In genomic region chr3:194286747-194287146, GRCh38 we compare ENCODE assay signal across 1 cellular context.
A peak's percentile ranks its signal among the peaks of the same experiment; 100 is the strongest.
TF ChIP-seq lines count a peak whose summit lies in the region.

No MANE protein-coding gene starts in this region.

TF ChIP-seq in WTC11, 78 proteins besides CTCF, POLR2A, EP300 and RAD21 (continued from another document):
- TF ChIP-seq AFF4 (CRISPR knock-in tag; IDR thresholded peaks at IDR 0.05; ENCODE audit: borderline replicate concordance) (no peak), FOXP1 (CRISPR knock-in tag; IDR thresholded peaks at IDR 0.05; ENCODE audit: borderline replicate concordance) (no peak), SP1 (CRISPR knock-in tag; conservative IDR thresholded peaks at IDR 0.05) (no peak; the same call in 1 of the 2 replicates), SMAD3 (CRISPR knock-in tag; IDR thresholded peaks at IDR 0.05; ENCODE audit: borderline replicate concordance) (no peak), PRDM15 (CRISPR knock-in tag; IDR thresholded peaks at IDR 0.05) (no peak), USF1 (CRISPR knock-in tag; IDR thresholded peaks at IDR 0.05) (no peak), ARID4B (CRISPR knock-in tag; IDR thresholded peaks at IDR 0.05; ENCODE audit: borderline replicate concordance) (no peak), ZNF219 (CRISPR knock-in tag; IDR thresholded peaks at IDR 0.05; ENCODE audit: borderline replicate concordance) (no peak), ZBTB21 (CRISPR knock-in tag; IDR thresholded peaks at IDR 0.05; ENCODE audit: borderline replicate concordance) (0 out of 2 replicates have a peak, but pooled peaks have one; percentile 23), ZNF423 (CRISPR knock-in tag; IDR thresholded peaks at IDR 0.05) (peak; percentile 65; the same call in 1 of the 2 replicates), ZNF281 (CRISPR knock-in tag; IDR thresholded peaks at IDR 0.05) (no peak)
TF ChIP-seq in WTC11: peak in this region for 4.
